8 cellular contexts compared by ENCODE assay signal in genomic region chr2:196234672-196235071, GRCh38.
DNase-seq lines count a peak whose midpoint lies in the region; ATAC-seq and TF ChIP-seq lines count a peak whose summit lies in the region.

No MANE protein-coding gene starts in this region.

- intact Hi-C loops in left ventricle myocardium inferior (cut with micrococcal nuclease) (no loop called here), heart right ventricle (cut with DNase I) (loop anchor here in 2 of 10 donors (5.0 kb wide), 2 partner anchors 32 to 33 kb away; no protein-coding TSS in a partner anchor)

- H3K9me3 ChIP-seq in left ventricle myocardium inferior (replicated peaks), result no peaks in the 10 kb centered on the region
- no peaks in the 10 kb centered on the region for H3K9me3 ChIP-seq in heart right ventricle
- no peaks in the 10 kb centered on the region for H3K9me3 ChIP-seq in SK-N-MC (ENCODE audit: low read depth, low read length)

- no peak for DNase-seq in left ventricle myocardium inferior
- DNase-seq in heart right ventricle, result no peak
- DNase-seq in SK-N-MC (ENCODE audit: low read depth, low spot score), result no peak
- peak; percentile 78 for DNase-seq in amniotic stem cell (lab: John Stamatoyannopoulos, UW)
- peak; percentile 47 for DNase-seq in stimulated activated CD4-positive, alpha-beta T cell treated with anti-CD3 and anti-CD28 coated beads, Interleukin-12 subunit alpha, Interleukin-12 subunit beta, amount 100 ng/mL, for 4 hours
- no peak for DNase-seq in DMS 273 treated with DMSO at 0.1 percent for 48 hours (lab: John Stamatoyannopoulos, UW)
- no peak for DNase-seq in mesenteric fat pad (ENCODE audit: low spot score)
- no peak for DNase-seq in NCI-H2227 treated with DMSO at 0.1 percent for 48 hours (lab: John Stamatoyannopoulos, UW)

- no peak for TF ChIP-seq CTCF in left ventricle myocardium inferior (IDR thresholded peaks at IDR 0.05; ENCODE audit: borderline replicate concordance)
- TF ChIP-seq CTCF in heart right ventricle (IDR thresholded peaks at IDR 0.05), result no peak

- peaks cover 21% of the 10 kb centered on the region for H3K36me3 ChIP-seq in left ventricle myocardium inferior
- peaks cover 0 to 50% (median 4%) of the 10 kb centered on the region in 9 donors for H3K36me3 ChIP-seq in heart right ventricle
- H3K36me3 ChIP-seq in SK-N-MC (ENCODE audit: insufficient read depth, low read length), result no peaks in the 10 kb centered on the region

- H3K27me3 ChIP-seq in left ventricle myocardium inferior (ENCODE audit: low read depth) (no peaks in the 10 kb centered on the region), heart right ventricle (no peaks in the 10 kb centered on the region)

- H3K4me3 ChIP-seq in left ventricle myocardium inferior (no peak overlapping the region), heart right ventricle (no peak overlapping the region), SK-N-MC (no peak overlapping the region)

- H3K27ac ChIP-seq in left ventricle myocardium inferior (replicated peaks) (peak overlapping the region; percentile 67), heart right ventricle (peak overlapping the region in 1 of 10 donors; percentile 84), SK-N-MC (peak overlapping the region; percentile 98)

- peaks cover 44% of the 10 kb centered on the region for H3K4me1 ChIP-seq in left ventricle myocardium inferior
- peaks cover 5 to 67% (median 30%) of the 10 kb centered on the region in 9 donors for H3K4me1 ChIP-seq in heart right ventricle

- no peak for ATAC-seq in heart right ventricle

- 90 to 95% methylated on average over 4 of the region's 4 CpGs for WGBS in heart right ventricle, 2 donors

- no peak overlapping the region for H3K9ac ChIP-seq in SK-N-MC (ENCODE audit: insufficient read length)

Comparison
In these comparisons a context has a peak if more than half of its experiments do, and no peak if none do; other contexts are left out.
1. DNase-seq: peak in amniotic stem cell (single experiment) and stimulated activated CD4-positive, alpha-beta T cell treated with anti-CD3 and anti-CD28 coated beads, Interleukin-12 subunit alpha, Interleukin-12 subunit beta, amount 100 ng/mL, for 4 hours (single experiment); none in left ventricle myocardium inferior (single experiment), heart right ventricle (0 of 2), SK-N-MC (single experiment), DMS 273 treated with DMSO at 0.1 percent for 48 hours (single experiment), mesenteric fat pad (single experiment) and NCI-H2227 treated with DMSO at 0.1 percent for 48 hours (single experiment).